20 cellular contexts compared by ENCODE assay signal in genomic region chr4:4969298-4969697, GRCh38. TPM values are rescaled to one million over a fixed set of nuclear protein-coding genes. Genes with fewer than 3 reads are reported as not detected.
DNase-seq lines count a peak whose midpoint lies in the region; ATAC-seq, FAIRE-seq and TF ChIP-seq lines count a peak whose summit lies in the region.
"Had no signal": no experiment of that assay in that cellular context is flagged by ENCODE, and none has a peak within 500 bp of the region (broad histone marks: within the 10 kb centered on the region; RNA-seq: fewer than 3 reads in every experiment).

No MANE protein-coding gene starts in this region.

- TF ChIP-seq POLR2A in H54 (IDR thresholded peaks at IDR 0.05; ENCODE audit: low read depth, low read length) (no peak), uterus (IDR thresholded peaks at IDR 0.05) (no peak)

- POLR2A ChIA-PET in naive thymus-derived CD8-positive, alpha-beta T cell (lab: Charles Lee), result no interaction called here

- peaks cover 2 to 12% (median 6%) of the 10 kb centered on the region in 5 donors for H3K27me3 Mint-ChIP-seq in naive thymus-derived CD8-positive, alpha-beta T cell

- H3K27ac ChIP-seq in uterus, result no peak overlapping the region

- no peak overlapping the region for H3K27ac Mint-ChIP-seq in naive thymus-derived CD8-positive, alpha-beta T cell
- H3K27ac Mint-ChIP-seq: activated CD8-positive, alpha-beta T cell treated with anti-CD3 and anti-CD28 coated beads for 36 hours had no signal

- no peak for ATAC-seq in naive thymus-derived CD8-positive, alpha-beta T cell
- ATAC-seq in GM21825 (IDR thresholded peaks at IDR 0.05; ENCODE audit: unreplicated experiment), result no peak
- ATAC-seq: activated CD8-positive, alpha-beta T cell treated with anti-CD3 and anti-CD28 coated beads for 36 hours had no signal

- H3K27me3 ChIP-seq in bronchial epithelial cell (ENCODE audit: control insufficient read depth, insufficient read depth, low read length) (no peaks in the 10 kb centered on the region), uterus (no peaks in the 10 kb centered on the region)

- FAIRE-seq in H54 (lab: Jason Lieb, UNC), result no peak
- no peak for FAIRE-seq in bronchial epithelial cell (lab: Jason Lieb, UNC)
- FAIRE-seq: endothelial cell of umbilical vein, TTC549 had no signal

- peaks cover 4 to 16% (median 8%) of the 10 kb centered on the region in 9 donors for H3K9me3 Mint-ChIP-seq in naive thymus-derived CD8-positive, alpha-beta T cell

- H3K4me3 Mint-ChIP-seq in naive thymus-derived CD8-positive, alpha-beta T cell, result no peak overlapping the region
- H3K4me3 Mint-ChIP-seq: activated CD8-positive, alpha-beta T cell treated with anti-CD3 and anti-CD28 coated beads for 36 hours had no signal

- H3K36me3 ChIP-seq in bronchial epithelial cell (ENCODE audit: control insufficient read depth, insufficient read depth, low read length) (no peaks in the 10 kb centered on the region), uterus (no peaks in the 10 kb centered on the region)

- no peaks in the 10 kb centered on the region for H3K9me3 ChIP-seq in uterus

- no peaks in the 10 kb centered on the region for H3K4me1 ChIP-seq in uterus

- no peak overlapping the region for H3K4me3 ChIP-seq in bronchial epithelial cell (ENCODE audit: low read depth, low read length)
- H3K4me3 ChIP-seq in uterus, result no peak overlapping the region

- H3K36me3 Mint-ChIP-seq in naive thymus-derived CD8-positive, alpha-beta T cell, result peaks cover 0 to 6% (median 0%) of the 10 kb centered on the region in 3 donors

- DNase-seq in H54 (ENCODE audit: insufficient read length, low spot score) (peak; percentile 44), bronchial epithelial cell (ENCODE audit: low read depth) (peak; percentile 3), kidney tubule cell (ENCODE audit: low spot score) (peak; percentile 15), uterus (peak; percentile 63 to 67), NCI-H1436 (lab: John Stamatoyannopoulos, UW) (no peak)
- DNase-seq in naive thymus-derived CD8-positive, alpha-beta T cell, result no peak
- DNase-seq: activated CD8-positive, alpha-beta T cell treated with anti-CD3 and anti-CD28 coated beads for 36 hours; activated naive CD4-positive, alpha-beta T cell; central memory CD4-positive, alpha-beta T cell; COR-L47; KG1; midbrain; NCI-H2029 treated with DMSO at 0.1 percent for 48 hours; NCI-H774; SHP77 treated with DMSO at 0.1 percent for 48 hours; stimulated activated CD4-positive, alpha-beta T cell treated with anti-CD3 and anti-CD28 coated beads, Interleukin-4, amount 100 ng/mL, for 4 hours; stimulated activated naive CD4-positive, alpha-beta T cell had no signal

- H3K4me1 Mint-ChIP-seq in naive thymus-derived CD8-positive, alpha-beta T cell, result no peaks in the 10 kb centered on the region

- TF ChIP-seq CTCF in bronchial epithelial cell (IDR thresholded peaks at IDR 0.05; ENCODE audit: insufficient read depth, low read length, severe bottlenecking) (no peak), uterus (IDR thresholded peaks at IDR 0.05) (no peak)

- intact Hi-C loops in uterus (cut with DNase I; ENCODE audit: low total_unique reads), result no loop called here

RNA-seq across cellular contexts. Expression of gene CYTL1, which starts 50.0 kb away (rescaled TPM):
- total RNA-seq in bronchial epithelial cell (not detected in 2 replicates), uterus (10 to 100 TPM in 2 of 4 donors, 1 to 10 TPM in 1, under 1 TPM in 1; 0.51 to 15.9 (median 9.8) TPM)
- not detected for total RNA-seq in naive thymus-derived CD8-positive, alpha-beta T cell
- polyA plus RNA-seq in naive thymus-derived CD8-positive, alpha-beta T cell, result not detected
- total RNA-seq: activated CD8-positive, alpha-beta T cell treated with anti-CD3 and anti-CD28 coated beads for 36 hours had no signal

Comparison
In these comparisons a context has a peak if more than half of its experiments do, and no peak if none do; other contexts are left out.
1. DNase-seq: peak in H54 (single experiment), bronchial epithelial cell (single experiment), kidney tubule cell (single experiment) and uterus (2 of 2); none in naive thymus-derived CD8-positive, alpha-beta T cell (0 of 10) and NCI-H1436 (single experiment).